Comparison of ENCODE assay signal across 31 cellular contexts in the genomic region with DNA sequence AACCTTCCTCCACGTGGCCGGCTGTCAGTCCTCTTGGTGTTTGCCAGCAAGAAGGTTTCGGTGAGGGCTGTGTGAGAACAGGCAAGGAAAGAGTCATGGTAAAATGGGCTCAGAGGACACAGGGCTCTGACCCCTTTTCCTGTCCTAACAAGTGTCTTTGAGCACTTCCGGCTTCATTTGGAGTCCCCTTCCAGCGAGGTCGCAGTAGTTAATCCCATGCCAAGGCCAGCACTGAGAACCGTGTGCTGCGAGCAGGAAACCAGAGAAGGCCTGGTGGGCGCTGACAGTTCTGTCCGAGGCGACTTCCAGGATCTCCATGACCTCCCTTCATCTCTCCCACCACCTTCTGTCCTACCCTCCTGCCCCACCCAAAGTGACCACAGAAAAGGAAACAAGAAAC.
"Had no signal": no experiment of that assay in that cellular context is flagged by ENCODE, and none has a peak within 500 bp of the region (broad histone marks: within the 10 kb centered on the region; RNA-seq: fewer than 3 reads in every experiment).

No MANE protein-coding gene starts in this region.

- H3K9ac ChIP-seq: KMS-11 had no signal

- H3K36me3 ChIP-seq: brain microvascular endothelial cell had no signal

- DNase-seq: activated CD4-positive, alpha-beta memory T cell treated with anti-CD3 and anti-CD28 coated beads, Interleukin-2, amount 10 ng/mL, durations not matched to agents 7 days and 5 days; activated CD4-positive, alpha-beta T cell treated with anti-CD3 and anti-CD28 coated beads for 1 hour; activated CD4-positive, alpha-beta T cell treated with anti-CD3 and anti-CD28 coated beads for 48 hours; activated CD4-positive, CD25-positive, alpha-beta regulatory T cell; activated CD8-positive, alpha-beta memory T cell treated with anti-CD3 and anti-CD28 coated beads for 24 hours; activated CD8-positive, alpha-beta memory T cell treated with anti-CD3 and anti-CD28 coated beads, Interleukin-2, amount 10 ng/mL, durations not matched to agents 7 days and 5 days; activated CD8-positive, alpha-beta memory T cell treated with anti-CD3 and anti-CD28 coated beads, Interleukin-2, amount 50 U/mL, for 48 hours; activated effector memory CD4-positive, alpha-beta T cell treated with Interleukin-2 at 50 U/mL for 16 hours; activated naive CD4-positive, alpha-beta T cell treated with anti-CD3 and anti-CD28 coated beads, Interleukin-2, amount 10 ng/mL, durations not matched to agents 7 days and 5 days; activated naive CD8-positive, alpha-beta T cell treated with anti-CD3 and anti-CD28 coated beads, Interleukin-2, amount 50 U/mL, for 24 hours; activated T-cell treated with anti-CD3 and anti-CD28 coated beads, Interleukin-2, amount 50 U/mL, for 48 hours; aorta; brain microvascular endothelial cell; central memory CD4-positive, alpha-beta T cell; NCI-H1092 treated with DMSO at 0.1 percent for 48 hours; NCI-H1417; NCI-H146; NCI-H187; NCI-H2029 treated with DMSO at 0.1 percent for 48 hours; NCI-H2107; NCI-H2171; NCI-H510A; NCI-H526; NCI-H748 treated with DMSO at 0.1 percent for 48 hours; NK-92 treated with Interleukin-12 subunit alpha and Interleukin-12 subunit beta, amount 100 ng/mL, for 24 hours; PC-3; Peyer's patch; Right ventricle myocardium superior; T1000; WERI-Rb-1 had no signal

- H3K9me3 ChIP-seq: Peyer's patch had no signal

- ATAC-seq: activated CD8-positive, alpha-beta memory T cell treated with anti-CD3 and anti-CD28 coated beads, Interleukin-2, amount 10 ng/mL, durations not matched to agents 7 days and 5 days; activated naive CD8-positive, alpha-beta T cell treated with anti-CD3 and anti-CD28 coated beads, Interleukin-2, amount 50 U/mL, for 24 hours; PC-3 had no signal

- H3K27ac ChIP-seq: brain microvascular endothelial cell, KMS-11, Peyer's patch, WERI-Rb-1 had no signal

- H3K4me2 ChIP-seq: KMS-11 had no signal

- H3K4me3 ChIP-seq: Peyer's patch had no signal

- H3K27me3 ChIP-seq: brain microvascular endothelial cell, Peyer's patch had no signal
